Comparison of ENCODE assay signal across 25 cellular contexts in the genomic region with DNA sequence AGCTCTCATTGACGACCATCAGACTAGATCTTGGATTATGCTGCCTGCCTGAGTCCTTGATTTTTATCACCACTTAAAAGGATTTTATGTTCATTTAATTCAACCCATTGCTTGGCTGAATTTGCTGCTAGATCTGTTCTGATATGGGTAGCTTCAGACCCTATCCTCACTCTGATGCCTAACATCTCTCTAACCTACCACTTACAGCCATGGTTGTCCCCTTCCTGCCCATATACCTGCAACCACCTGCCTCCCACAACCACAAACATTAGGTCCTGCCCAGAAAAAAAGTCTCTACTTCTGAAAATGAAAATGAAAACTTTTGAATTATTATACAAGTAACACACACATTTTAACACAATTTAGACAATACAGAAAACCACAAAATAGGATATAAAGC.
"Had no signal": no experiment of that assay in that cellular context is flagged by ENCODE, and none has a peak within 500 bp of the region (broad histone marks: within the 10 kb centered on the region; RNA-seq: fewer than 3 reads in every experiment).

No MANE protein-coding gene starts in this region.

- H3K9me3 ChIP-seq: colonic mucosa, esophagus muscularis mucosa, esophagus squamous epithelium, gastrocnemius medialis, gastroesophageal sphincter, heart left ventricle, heart right ventricle had no signal

- H3K27me3 Mint-ChIP-seq: dendritic cell treated with granulocyte-macrophage colony-stimulating factor and Interleukin-4, amounts not matched to agents 40 ng/mL and 50 ng/mL, for 4 days had no signal

- H3K9me3 Mint-ChIP-seq: dendritic cell treated with granulocyte-macrophage colony-stimulating factor and Interleukin-4, amounts not matched to agents 40 ng/mL and 50 ng/mL, for 4 days; effector memory CD8-positive, alpha-beta T cell; endodermal cell had no signal

- H3K27ac ChIP-seq: colonic mucosa, coronary artery, dorsolateral prefrontal cortex, epithelial cell of prostate, esophagus muscularis mucosa, esophagus squamous epithelium, foreskin keratinocyte, gastrocnemius medialis, gastroesophageal sphincter, heart left ventricle, heart right ventricle had no signal

- ATAC-seq: effector memory CD8-positive, alpha-beta T cell; esophagus mucosa; foreskin keratinocyte; gastrocnemius medialis; gastroesophageal sphincter; heart left ventricle; heart right ventricle had no signal

- H3K27me3 ChIP-seq: colonic mucosa, esophagus muscularis mucosa, esophagus squamous epithelium, foreskin keratinocyte, gastrocnemius medialis, gastroesophageal sphincter had no signal

- H3K4me1 Mint-ChIP-seq: endodermal cell had no signal

- DNase-seq: colonic mucosa; cortex of kidney; dermis blood vessel endothelial cell; dorsolateral prefrontal cortex; effector CD4-positive, alpha-beta T cell; effector CD8-positive, alpha-beta T cell; effector memory CD4-positive, alpha-beta T cell; effector memory CD8-positive, alpha-beta T cell; endodermal cell; erythroblast; esophagus squamous epithelium; foreskin fibroblast; foreskin keratinocyte; foreskin melanocyte; gastrocnemius medialis; glutamatergic neuron; head of caudate nucleus; heart left ventricle; heart right ventricle had no signal

- H3K27ac Mint-ChIP-seq: dendritic cell treated with granulocyte-macrophage colony-stimulating factor and Interleukin-4, amounts not matched to agents 40 ng/mL and 50 ng/mL, for 4 days; effector memory CD8-positive, alpha-beta T cell; endodermal cell had no signal

- H3K4me3 Mint-ChIP-seq: dendritic cell treated with granulocyte-macrophage colony-stimulating factor and Interleukin-4, amounts not matched to agents 40 ng/mL and 50 ng/mL, for 4 days; effector memory CD8-positive, alpha-beta T cell; endodermal cell had no signal

- H3K4me3 ChIP-seq: colonic mucosa, coronary artery, dorsolateral prefrontal cortex, esophagus muscularis mucosa, esophagus squamous epithelium, gastrocnemius medialis, gastroesophageal sphincter, heart left ventricle, heart right ventricle had no signal

- H3K4me1 ChIP-seq: colonic mucosa, esophagus muscularis mucosa, esophagus squamous epithelium, foreskin keratinocyte, gastrocnemius medialis, gastroesophageal sphincter, heart left ventricle, heart right ventricle had no signal

- H3K36me3 ChIP-seq: colonic mucosa, esophagus muscularis mucosa, esophagus squamous epithelium, gastrocnemius medialis, gastroesophageal sphincter, heart left ventricle, heart right ventricle had no signal
